In genomic region chr11:123063396-123064267, GRCh38 we compare ENCODE assay signal across 1 cellular context.
A peak's percentile ranks its signal among the peaks of the same experiment; 100 is the strongest.
TF ChIP-seq lines count a peak whose summit lies in the region.

No MANE protein-coding gene starts in this region.

TF ChIP-seq in K562, 482 proteins besides CTCF, POLR2A, EP300 and RAD21 (continued from another document):
- TF ChIP-seq SP1 (CRISPR knock-in tag; IDR thresholded peaks at IDR 0.05) (no peak), CEBPB (tag; IDR thresholded peaks at IDR 0.05) (peak; percentile 98), TAF9B (IDR thresholded peaks at IDR 0.05; ENCODE audit: partially characterized antibody) (peak; percentile 18), MAZ (CRISPR knock-in tag; conservative IDR thresholded peaks at IDR 0.05 in 1 of 2, IDR thresholded peaks at IDR 0.05 in 1 of 2) (no peak), ZNF395 (CRISPR knock-in tag; IDR thresholded peaks at IDR 0.05) (peak; percentile 71; the same call in 1 of the 2 replicates)
